In the genomic region with DNA sequence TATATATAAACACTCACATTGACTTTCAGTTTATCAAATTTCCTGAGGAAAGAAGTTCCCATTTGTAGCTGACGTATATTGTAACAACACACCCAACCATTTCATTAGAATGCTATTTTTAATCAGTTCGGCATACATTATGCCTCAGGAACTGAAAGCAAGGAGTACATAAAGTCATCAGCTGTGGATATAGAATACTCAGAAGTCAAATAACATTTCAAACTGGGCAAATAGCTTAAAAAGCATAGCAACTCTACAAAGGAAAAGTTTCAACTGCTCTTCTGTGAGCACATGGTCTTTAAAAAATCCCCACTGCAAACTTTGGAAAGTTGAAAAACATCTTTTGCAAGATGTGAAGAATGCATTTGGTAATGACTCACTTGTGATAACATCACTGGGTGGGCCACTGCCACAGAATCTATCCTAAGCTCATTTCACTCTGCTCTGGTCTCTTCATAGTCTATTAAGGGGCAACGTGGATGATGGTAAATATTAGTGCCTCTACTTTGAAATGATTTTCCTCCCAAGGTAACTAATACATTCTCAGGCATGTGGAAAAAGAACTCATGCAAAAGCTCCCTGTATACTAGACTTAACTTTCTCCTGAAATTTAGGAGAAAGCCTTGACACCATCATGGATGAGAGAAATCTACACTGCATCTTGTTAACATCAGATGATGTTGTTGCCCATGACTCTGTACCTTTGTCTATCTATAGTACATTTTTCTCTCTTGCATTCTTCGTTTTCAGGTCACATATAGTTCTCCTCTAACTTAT, we compare ENCODE assay signal across 9 cellular contexts. TPM values are rescaled to one million over a fixed set of nuclear protein-coding genes. Genes with fewer than 3 reads are reported as not detected.
A peak's percentile ranks its signal among the peaks of the same experiment; 100 is the strongest.
DNase-seq lines count a peak whose midpoint lies in the region; ATAC-seq, FAIRE-seq and TF ChIP-seq lines count a peak whose summit lies in the region.
"Had no signal": no experiment of that assay in that cellular context is flagged by ENCODE, and none has a peak within 500 bp of the region (broad histone marks: within the 10 kb centered on the region; RNA-seq: fewer than 3 reads in every experiment).

No MANE protein-coding gene starts in this region.

- H3K4me1 Mint-ChIP-seq in astrocyte (ENCODE audit: low read depth, unreplicated experiment) = peaks cover 43% of the 10 kb centered on the region

- peaks cover 7% of the 10 kb centered on the region for H3K36me3 Mint-ChIP-seq in astrocyte (ENCODE audit: low read depth, unreplicated experiment)

- no peak overlapping the region for H3K27ac Mint-ChIP-seq in astrocyte (ENCODE audit: unreplicated experiment)

- peak overlapping the region; percentile 88 for H3K27ac ChIP-seq in astrocyte (ENCODE audit: low read depth, low read length)
- H3K27ac ChIP-seq in mesodermal cell (ENCODE audit: low read depth, low read length, severe bottlenecking) = peak overlapping the region; percentile 58
- H3K27ac ChIP-seq: pancreas had no signal

- DNase-seq in BJ (ENCODE audit: low read depth) (peak; percentile 38), astrocyte (ENCODE audit: low read depth) (peak; percentile 81), D341Med (ENCODE audit: low spot score) (no peak)
- DNase-seq in stimulated activated CD4-positive, alpha-beta T cell treated with anti-CD3 and anti-CD28 coated beads, Interleukin-2, amount 100 ng/mL, for 24 hours = no peak
- DNase-seq: pancreas had no signal

- peak overlapping the region; percentile 40 for H2AFZ ChIP-seq in astrocyte (ENCODE audit: low read depth, low read length)

- no peaks in the 10 kb centered on the region for H3K9me3 ChIP-seq in astrocyte (ENCODE audit: insufficient read depth, low read depth, low read length)
- peaks cover 8% of the 10 kb centered on the region for H3K9me3 ChIP-seq in mesodermal cell (ENCODE audit: control insufficient read depth, low read length)
- H3K9me3 ChIP-seq: pancreas had no signal

- H3K27me3 Mint-ChIP-seq in astrocyte (ENCODE audit: low read depth, unreplicated experiment) = no peaks in the 10 kb centered on the region

- H3K4me2 ChIP-seq in astrocyte (ENCODE audit: low read length) = peak overlapping the region; percentile 87

- H3K9me3 Mint-ChIP-seq in astrocyte (ENCODE audit: unreplicated experiment) = no peaks in the 10 kb centered on the region

- 80 to 96% methylated on average over 2 of the region's 4 CpGs for WGBS in mesodermal cell (ENCODE audit: insufficient coverage in 2 of 2), 2 experiments

- peak overlapping the region; percentile 77 for H3K9ac ChIP-seq in astrocyte (ENCODE audit: low read length)

- ATAC-seq in HG02885 (IDR thresholded peaks at IDR 0.05; ENCODE audit: poor library complexity, unreplicated experiment) (peak; percentile 46), HG03039 (IDR thresholded peaks at IDR 0.05; ENCODE audit: unreplicated experiment) (no peak), GM21526 (IDR thresholded peaks at IDR 0.05; ENCODE audit: low FRiP score, unreplicated experiment) (no peak)

- peak; percentile 85 for FAIRE-seq in astrocyte (lab: Jason Lieb, UNC)
- FAIRE-seq: pancreas had no signal

- peak overlapping the region; percentile 14 for H3K4me3 Mint-ChIP-seq in astrocyte (ENCODE audit: unreplicated experiment)

- no peaks in the 10 kb centered on the region for H3K27me3 ChIP-seq in BJ (ENCODE audit: control insufficient read depth, insufficient read depth, low read length)
- H3K27me3 ChIP-seq in astrocyte (ENCODE audit: insufficient read depth, low read length) = no peaks in the 10 kb centered on the region
- H3K27me3 ChIP-seq: pancreas had no signal

- H4K20me1 ChIP-seq in astrocyte (ENCODE audit: insufficient read depth, low read length) = peaks cover under 1% of the 10 kb centered on the region

- no peaks in the 10 kb centered on the region for H3K36me3 ChIP-seq in BJ (ENCODE audit: control insufficient read depth, insufficient read depth, low read length)
- no peaks in the 10 kb centered on the region for H3K36me3 ChIP-seq in astrocyte (ENCODE audit: insufficient read depth, low read length)
- peaks cover 30% of the 10 kb centered on the region for H3K36me3 ChIP-seq in mesodermal cell (ENCODE audit: control insufficient read depth, insufficient read depth, low read length)
- H3K36me3 ChIP-seq: pancreas had no signal

- CTCF ChIA-PET in BJ (lab: Yijun Ruan, JAX) = interaction anchor here (1.1 to 1.2 kb wide), 3 partner anchors 16 to 113 kb away, joined by 3 to 4 read pairs (median 3); no protein-coding TSS in a partner anchor

- H3K4me1 ChIP-seq in astrocyte (ENCODE audit: insufficient read depth, low read length) (peaks cover 25% of the 10 kb centered on the region), mesodermal cell (ENCODE audit: control insufficient read depth, insufficient read depth, low read length, poor library complexity, severe bottlenecking) (peaks cover 43% of the 10 kb centered on the region)
- H3K4me1 ChIP-seq: pancreas had no signal

- no peak for TF ChIP-seq CTCF in BJ (IDR thresholded peaks at IDR 0.05; ENCODE audit: insufficient read depth, low read depth, low read length)
- no peak for TF ChIP-seq CTCF in astrocyte (IDR thresholded peaks at IDR 0.05; ENCODE audit: insufficient read depth, low read depth, low read length)

- POLR2A ChIA-PET in BJ (lab: Charles Lee) = interaction anchor here (1.2 kb wide), 1 partner anchor 11 kb away, joined by 3 read pairs; no protein-coding TSS in a partner anchor

- peak overlapping the region; percentile 20; the same call in 1 of the 2 replicates for H3K4me3 ChIP-seq in BJ (ENCODE audit: low read depth, low read length)
- H3K4me3 ChIP-seq in astrocyte (ENCODE audit: insufficient read depth, low read depth, low read length) = peak overlapping the region; percentile 50
- H3K4me3 ChIP-seq in mesodermal cell (ENCODE audit: extremely low read depth, insufficient read depth, low read length, poor library complexity, severe bottlenecking) = no peak overlapping the region
- H3K4me3 ChIP-seq: pancreas had no signal

- peaks cover 42% of the 10 kb centered on the region for H3K79me2 ChIP-seq in astrocyte (ENCODE audit: insufficient read depth, low read length)

RNA-seq across cellular contexts. Expression of gene FYN, which starts 49.2 kb away (rescaled TPM):
- 43.4 and 55.1 TPM in 2 replicates for polyA plus RNA-seq in BJ (2011; rRNA removed)
- 39.2 and 53.0 TPM in 2 replicates for polyA minus RNA-seq in BJ (2011; rRNA and poly(A)+ RNA removed)
- total RNA-seq in astrocyte = 167 and 168 TPM in 2 replicates
- 145 TPM for polyA plus RNA-seq in mesodermal cell (2013, experiment 1 of 2)
- polyA plus RNA-seq in mesodermal cell (2013, experiment 2 of 2) = 124 TPM

Comparison
In these comparisons a context has a peak if more than half of its experiments do, and no peak if none do; other contexts are left out.
1. DNase-seq: peak in BJ (single experiment) and astrocyte (single experiment); none in D341Med (single experiment) and stimulated activated CD4-positive, alpha-beta T cell treated with anti-CD3 and anti-CD28 coated beads, Interleukin-2, amount 100 ng/mL, for 24 hours (0 of 2).